ENCODE assay signal across 19 cellular contexts in the genomic region with DNA sequence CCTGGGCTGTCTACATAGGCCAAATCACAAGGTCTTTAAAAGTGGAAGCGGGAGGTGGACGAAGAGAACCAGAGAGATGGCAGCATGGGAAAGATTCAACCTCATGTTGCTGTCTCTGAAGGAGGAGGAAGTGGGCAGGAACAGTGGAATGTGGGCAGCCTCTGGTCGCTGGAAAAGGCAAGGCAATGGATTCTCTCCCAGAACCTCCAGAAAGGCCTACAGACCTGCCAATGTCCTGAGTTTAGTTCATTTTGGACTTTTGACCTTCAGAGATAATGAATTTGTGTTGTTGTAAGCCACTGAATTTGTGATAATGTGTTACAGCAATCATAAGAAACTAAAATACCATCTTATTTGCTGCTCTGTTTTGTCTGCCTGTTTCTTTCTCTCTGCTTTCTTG.
"Had no signal": no experiment of that assay in that cellular context is flagged by ENCODE, and none has a peak within 500 bp of the region (broad histone marks: within the 10 kb centered on the region; RNA-seq: fewer than 3 reads in every experiment).

No MANE protein-coding gene starts in this region.

- H3K9me3 ChIP-seq: lower lobe of right lung, prostate gland, right atrium auricular region, transverse colon, vagina had no signal

- H3K27ac ChIP-seq: hepatocyte, lower lobe of right lung, prostate gland, right atrium auricular region, skin epidermis, transverse colon, vagina had no signal

- DNase-seq: activated CD4-positive, alpha-beta T cell treated with anti-CD3 and anti-CD28 coated beads, Interleukin-2, amount 10 ng/mL, durations not matched to agents 24 days and 14 days; activated CD8-positive, alpha-beta T cell treated with anti-CD3 and anti-CD28 coated beads, Interleukin-2, amount 10 ng/mL, durations not matched to agents 7 days and 5 days; activated naive CD4-positive, alpha-beta T cell treated with Interleukin-2 at 50 U/mL for 16 hours; activated naive CD8-positive, alpha-beta T cell treated with anti-CD3 and anti-CD28 coated beads, Interleukin-2, amount 10 ng/mL, durations not matched to agents 7 days and 5 days; activated T-cell treated with anti-CD3 and anti-CD28 coated beads, Interleukin-2, amount 50 U/mL, for 24 hours; amygdala; effector memory CD8-positive, alpha-beta T cell; lower lobe of right lung; midbrain; nephron progenitor cell; stimulated activated CD4-positive, alpha-beta T cell treated with anti-CD3 and anti-CD28 coated beads, Interleukin-15, amount 100 ng/mL, for 24 hours; stimulated activated CD4-positive, alpha-beta T cell treated with anti-CD3 and anti-CD28 coated beads, Interleukin-2, amount 100 ng/mL, for 48 hours; T1000; transverse colon had no signal

- H3K36me3 ChIP-seq: lower lobe of right lung, prostate gland, right atrium auricular region, transverse colon, vagina had no signal

- ATAC-seq: activated CD8-positive, alpha-beta T cell treated with anti-CD3 and anti-CD28 coated beads, Interleukin-2, amount 10 ng/mL, durations not matched to agents 7 days and 5 days; effector memory CD8-positive, alpha-beta T cell; lower lobe of right lung had no signal

- H3K4me1 ChIP-seq: lower lobe of right lung, prostate gland, right atrium auricular region, transverse colon, vagina had no signal

- H3K27me3 ChIP-seq: hepatocyte, right atrium auricular region, transverse colon, vagina had no signal

- H3K4me3 ChIP-seq: hepatocyte, lower lobe of right lung, prostate gland, right atrium auricular region, skin epidermis, transverse colon, vagina had no signal
